Comparison of ENCODE assay signal across 1 cellular context in genomic region chr11:59574467-59574866, GRCh38.
TF ChIP-seq lines count a peak whose summit lies in the region.

No MANE protein-coding gene starts in this region.

TF ChIP-seq in HEK293, 187 proteins besides CTCF, POLR2A, EP300 and RAD21 (continued from another document):
- TF ChIP-seq RBAK (tag by site-specific recombination; IDR thresholded peaks at IDR 0.05) = no peak
